20 cellular contexts compared by ENCODE assay signal in the genomic region with DNA sequence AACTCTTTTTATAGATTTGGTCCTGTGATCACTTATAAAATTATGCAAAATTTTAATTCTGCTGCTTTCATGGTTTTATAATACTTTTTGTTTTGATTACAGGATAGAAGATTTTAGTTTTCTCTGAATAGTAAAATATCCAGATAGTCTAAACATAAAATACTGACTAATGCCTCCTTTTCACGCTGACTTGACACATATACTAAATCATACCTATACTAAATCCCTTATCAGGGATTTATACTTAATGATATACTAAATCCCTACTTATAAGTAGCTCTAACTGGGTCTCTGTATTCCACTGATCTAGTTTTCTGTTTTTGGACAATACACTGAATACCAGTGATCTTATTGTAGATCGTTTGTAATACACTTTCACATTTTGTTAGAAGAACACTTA.
"Had no signal": no experiment of that assay in that cellular context is flagged by ENCODE, and none has a peak within 500 bp of the region (broad histone marks: within the 10 kb centered on the region; RNA-seq: fewer than 3 reads in every experiment).

No MANE protein-coding gene starts in this region.

- H3K4me3 Mint-ChIP-seq: activated naive CD4-positive, alpha-beta T cell treated with anti-CD3 and anti-CD28 coated beads, Interleukin-2, amount 50 U/mL, for 24 hours; nephron; stimulated activated naive B cell treated with anti-CD40 and anti-IgM and Interleukin-4, amounts not matched to agents 10 μg/mL and 1 μg/mL and 100 μg/mL, for 72 hours; T-helper 1 cell treated with Interleukin-12 subunit alpha and Interleukin-12 subunit beta and Interleukin-4 antibody, amounts not matched to agents 30 μg/mL and 1 μg/mL, for 36 hours had no signal

- H3K27me3 Mint-ChIP-seq: activated naive CD4-positive, alpha-beta T cell treated with anti-CD3 and anti-CD28 coated beads, Interleukin-2, amount 50 U/mL, for 24 hours; stimulated activated naive B cell treated with anti-CD40 and anti-IgM and Interleukin-4, amounts not matched to agents 10 μg/mL and 1 μg/mL and 100 μg/mL, for 72 hours had no signal

- H3K4me3 ChIP-seq: ascending aorta, esophagus muscularis mucosa, hepatocyte, lower lobe of right lung, sigmoid colon, thoracic aorta, upper lobe of left lung had no signal

- H3K27me3 ChIP-seq: ascending aorta, esophagus muscularis mucosa, hepatocyte, sigmoid colon, upper lobe of left lung had no signal

- H3K4me1 ChIP-seq: ascending aorta, esophagus muscularis mucosa, lower lobe of right lung, sigmoid colon had no signal

- H3K27ac Mint-ChIP-seq: activated naive CD4-positive, alpha-beta T cell treated with anti-CD3 and anti-CD28 coated beads, Interleukin-2, amount 50 U/mL, for 24 hours; nephron; stimulated activated naive B cell treated with anti-CD40 and anti-IgM and Interleukin-4, amounts not matched to agents 10 μg/mL and 1 μg/mL and 100 μg/mL, for 72 hours; T-helper 1 cell treated with Interleukin-12 subunit alpha and Interleukin-12 subunit beta and Interleukin-4 antibody, amounts not matched to agents 30 μg/mL and 1 μg/mL, for 36 hours had no signal

- DNase-seq: activated CD4-positive, alpha-beta T cell treated with anti-CD3 and anti-CD28 coated beads, Interleukin-2, amount 50 U/mL, for 48 hours; activated effector memory CD4-positive, alpha-beta T cell treated with Interleukin-2 at 50 U/mL for 16 hours; activated T-cell treated with anti-CD3 and anti-CD28 coated beads, Interleukin-2, amount 50 U/mL, for 1 hour; effector CD4-positive, alpha-beta T cell; islet precursor cell; left colon; lower lobe of right lung; nucleus accumbens; sigmoid colon; stimulated activated CD4-positive, alpha-beta T cell treated with anti-CD3 and anti-CD28 coated beads, Interleukin-4, amount 100 ng/mL, for 4 hours; stimulated activated naive B cell treated with anti-CD40 and anti-IgM and Interleukin-4, amounts not matched to agents 10 μg/mL and 1 μg/mL and 100 μg/mL, for 72 hours; upper lobe of left lung had no signal

- H3K27ac ChIP-seq: ascending aorta, esophagus muscularis mucosa, hepatocyte, lower lobe of right lung, sigmoid colon, thoracic aorta had no signal

- H3K9me3 Mint-ChIP-seq: nephron; T-helper 1 cell treated with Interleukin-12 subunit alpha and Interleukin-12 subunit beta and Interleukin-4 antibody, amounts not matched to agents 30 μg/mL and 1 μg/mL, for 36 hours had no signal

- H3K9me3 ChIP-seq: ascending aorta, esophagus muscularis mucosa, lower lobe of right lung, sigmoid colon, thoracic aorta, upper lobe of left lung had no signal

- H3K36me3 ChIP-seq: thoracic aorta had no signal

- ATAC-seq: activated CD4-positive, CD25-positive, alpha-beta regulatory T cell treated with anti-CD3 and anti-CD28 coated beads, Interleukin-2, amount 50 U/mL, for 24 hours; left colon; lower lobe of right lung; stimulated activated naive B cell treated with anti-CD40 and anti-IgM and Interleukin-4, amounts not matched to agents 10 μg/mL and 1 μg/mL and 100 μg/mL, for 72 hours had no signal
